In genomic region chrX:46837543-46838481, GRCh38 we compare ENCODE assay signal across 8 cellular contexts. TPM values are rescaled to one million over a fixed set of nuclear protein-coding genes. Genes with fewer than 3 reads are reported as not detected.
DNase-seq lines count a peak whose midpoint lies in the region; ATAC-seq and TF ChIP-seq lines count a peak whose summit lies in the region.

No MANE protein-coding gene starts in this region.

- 0% methylated on average over 11 to 16 of the region's 20 CpGs for WGBS in body of pancreas, 2 donors
- 1 to 27% methylated on average over 20 of the region's 20 CpGs for WGBS in lower leg skin, 2 donors
- 4 to 34% methylated on average over 17 to 20 of the region's 20 CpGs for WGBS in upper lobe of left lung, 2 donors

- intact Hi-C loops in body of pancreas (cut with DNase I), result no loop called here
- intact Hi-C loops in lower leg skin (cut with DNase I; ENCODE audit: low total_unique reads), result no loop called here

- H3K9me3 ChIP-seq in body of pancreas (no peaks in the 10 kb centered on the region), upper lobe of left lung (no peaks in the 10 kb centered on the region)

- H3K36me3 ChIP-seq in body of pancreas (replicated peaks in 1 of 2; ENCODE audit: insufficient read depth in 1 of 2, low read depth in 2 of 2) (no peaks in the 10 kb centered on the region), upper lobe of left lung (no peaks in the 10 kb centered on the region)

- H3K27ac ChIP-seq in body of pancreas (peak overlapping the region; percentile 60 to 90 (median 82)), upper lobe of left lung (peak overlapping the region; percentile 89 to 95 (median 90))

- H3K4me3 ChIP-seq in body of pancreas (peak overlapping the region in 1 of 2 donors; percentile 54), lower leg skin (ENCODE audit: low read depth, poor library complexity, severe bottlenecking) (peak overlapping the region; percentile 68), upper lobe of left lung (peak overlapping the region; percentile 29 to 73 (median 62))

- TF ChIP-seq POLR2A in body of pancreas (IDR thresholded peaks at IDR 0.05), result no peak
- TF ChIP-seq POLR2A in lower leg skin (IDR thresholded peaks at IDR 0.05), result no peak
- no peak for TF ChIP-seq POLR2A in upper lobe of left lung (IDR thresholded peaks at IDR 0.05)

- no peak for TF ChIP-seq CTCF in body of pancreas (IDR thresholded peaks at IDR 0.05)
- no peak for TF ChIP-seq CTCF in lower leg skin (IDR thresholded peaks at IDR 0.05)
- no peak for TF ChIP-seq CTCF in upper lobe of left lung (IDR thresholded peaks at IDR 0.05)

- H3K4me1 ChIP-seq in body of pancreas (no peaks in the 10 kb centered on the region), upper lobe of left lung (peaks cover 0 to 23% (median 11%) of the 10 kb centered on the region in 4 donors)

- DNase-seq in stimulated activated CD4-positive, alpha-beta T cell treated with anti-CD3 and anti-CD28 coated beads, TNF-alpha, amount 100 ng/mL, for 48 hours (ENCODE audit: low read depth in 3 of 3), result peak in 2 of 3 donors; percentile 1 to 14
- DNase-seq in stimulated activated CD4-positive, alpha-beta T cell treated with anti-CD3 and anti-CD28 coated beads, Interleukin-2, amount 100 ng/mL, for 48 hours, result no peak
- DNase-seq in NOMO-1 (lab: John Stamatoyannopoulos, UW; ENCODE audit: unreplicated experiment in 2 of 2) (peak; percentile 63 to 80), body of pancreas (no peak), lower leg skin (ENCODE audit: low spot score in 2 of 2) (no peak), upper lobe of left lung (no peak), NCI-H1694 treated with DMSO at 0.1 percent for 48 hours (lab: John Stamatoyannopoulos, UW) (no peak), foreskin melanocyte (no peak)

- no peak for TF ChIP-seq EP300 in upper lobe of left lung (IDR thresholded peaks at IDR 0.05)

- ATAC-seq in body of pancreas, result no peak
- no peak for ATAC-seq in upper lobe of left lung (ENCODE audit: low FRiP score in 2 of 2)

- H3K27me3 ChIP-seq in body of pancreas (no peaks in the 10 kb centered on the region), upper lobe of left lung (no peaks in the 10 kb centered on the region)

RNA-seq across cellular contexts. Expression of gene RP2, which starts 1.0 kb away (rescaled TPM):
- total RNA-seq in body of pancreas (1 to 10 TPM in 1 of 2 donors, under 1 TPM in 1; 0.99 to 5.7 TPM), lower leg skin (1 to 10 TPM; 3.2 to 7.1 (median 5.7) TPM), upper lobe of left lung (10 to 100 TPM in 4 of 6 donors, 1 to 10 TPM in 2; 3.1 to 22.0 (median 15.0) TPM)

Comparison
In these comparisons a context has a peak if more than half of its experiments do, and no peak if none do; other contexts are left out.
1. DNase-seq: peak in stimulated activated CD4-positive, alpha-beta T cell treated with anti-CD3 and anti-CD28 coated beads, TNF-alpha, amount 100 ng/mL, for 48 hours (2 of 3) and NOMO-1 (2 of 2); none in stimulated activated CD4-positive, alpha-beta T cell treated with anti-CD3 and anti-CD28 coated beads, Interleukin-2, amount 100 ng/mL, for 48 hours (0 of 2), body of pancreas (0 of 4), lower leg skin (0 of 2), upper lobe of left lung (0 of 2), NCI-H1694 treated with DMSO at 0.1 percent for 48 hours (single experiment) and foreskin melanocyte (single experiment).